17 cellular contexts compared by ENCODE assay signal in the genomic region with DNA sequence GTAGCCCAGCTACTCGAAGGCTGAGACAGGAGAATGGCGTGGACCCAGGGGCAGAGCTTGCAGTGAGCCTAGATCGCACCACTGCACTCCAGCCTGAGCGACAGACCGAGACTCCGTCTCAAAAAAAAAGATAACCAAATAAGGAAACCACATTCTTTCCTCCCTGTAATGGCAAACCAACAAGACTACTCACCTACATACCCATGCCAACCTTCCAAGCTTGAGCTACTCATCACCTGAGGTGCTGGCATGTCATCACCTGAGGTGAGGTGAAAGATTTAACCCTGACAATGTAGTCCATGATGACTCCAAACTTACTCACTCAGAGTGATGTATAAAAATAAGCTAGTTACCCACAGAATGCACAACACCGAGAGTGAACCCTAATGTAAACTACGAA.
DNase-seq lines count a peak whose midpoint lies in the region; ATAC-seq, FAIRE-seq and TF ChIP-seq lines count a peak whose summit lies in the region.
"Had no signal": no experiment of that assay in that cellular context is flagged by ENCODE, and none has a peak within 500 bp of the region (broad histone marks: within the 10 kb centered on the region; RNA-seq: fewer than 3 reads in every experiment).

No MANE protein-coding gene starts in this region.

- CTCF ChIA-PET in activated naive CD4-positive, alpha-beta T cell treated with anti-CD3 and anti-CD28 coated beads, Interleukin-2, amount 10 ng/mL, durations not matched to agents 7 days and 5 days (lab: Charles Lee) = interaction anchor here (1.0 to 1.4 kb wide), 2 partner anchors 15 to 26 kb away, joined by 4 read pairs; no protein-coding TSS in a partner anchor
- CTCF ChIA-PET in GM12878 (lab: Yijun Ruan, JAX) = interaction anchor here (0.8 to 6.3 kb wide), 5 partner anchors 10 to 26 kb away, joined by 3 to 37 read pairs (median 4); no protein-coding TSS in a partner anchor

- peaks cover 47% of the 10 kb centered on the region for H3K4me1 ChIP-seq in GM12878 (ENCODE audit: control insufficient read depth, insufficient read depth, low read length)
- H3K4me1 ChIP-seq in vagina = peaks cover 45% of the 10 kb centered on the region
- H3K4me1 ChIP-seq in upper lobe of left lung = peaks cover 36 to 38% (median 37%) of the 10 kb centered on the region in 4 donors

- no peaks in the 10 kb centered on the region for H3K27me3 ChIP-seq in GM12878 (replicated peaks in 1 of 2; ENCODE audit: control insufficient read depth in 2 of 2, insufficient read depth in 2 of 2, low read length in 1 of 2)
- H3K27me3 ChIP-seq in vagina = no peaks in the 10 kb centered on the region
- no peaks in the 10 kb centered on the region for H3K27me3 ChIP-seq in upper lobe of left lung

- in situ Hi-C loops in GM12878 (cut with MboI) = no loop called here

- WGBS in GM12878 (ENCODE audit: insufficient coverage, insufficient replicate concordance, low lambda C conversion rate, missing lambda C conversion rate) = 2% methylated on average over 8 of the region's 8 CpGs
- 82 to 88% methylated on average over 8 of the region's 8 CpGs for WGBS in upper lobe of left lung, 2 donors

- TF ChIP-seq POLR2A in GM12878 (IDR thresholded peaks at IDR 0.05; ENCODE audit: low read depth, low read length) (no peak), vagina (IDR thresholded peaks at IDR 0.05) (no peak), upper lobe of left lung (IDR thresholded peaks at IDR 0.05) (no peak)

- intact Hi-C loops in GM12878 (cut with micrococcal nuclease; ENCODE audit: unreplicated experiment) (no loop called here), vagina (cut with DNase I) (no loop called here)

- DNase-seq in activated naive CD4-positive, alpha-beta T cell treated with anti-CD3 and anti-CD28 coated beads, Interleukin-2, amount 50 U/mL, for 72 hours (ENCODE audit: low spot score in 2 of 2) = no peak
- no peak for DNase-seq in activated naive CD4-positive, alpha-beta T cell treated with anti-CD3 and anti-CD28 coated beads, Interleukin-2, amount 10 ng/mL, durations not matched to agents 7 days and 5 days
- no peak for DNase-seq in GM12878 (ENCODE audit: low read depth, low spot score)
- no peak for DNase-seq in vagina (ENCODE audit: extremely low spot score in 2 of 2)
- DNase-seq in upper lobe of left lung = no peak
- no peak for DNase-seq in DMS 273 treated with DMSO at 0.1 percent for 48 hours (lab: John Stamatoyannopoulos, UW)
- DNase-seq: activated CD4-positive, alpha-beta T cell treated with anti-CD3 and anti-CD28 coated beads, Interleukin-2, amount 50 U/mL, for 48 hours; activated naive CD4-positive, alpha-beta T cell; caudate nucleus; foreskin melanocyte; NCI-H2107; NCI-H774; SHP77; stimulated activated naive CD8-positive, alpha-beta T cell treated with anti-CD3 and anti-CD28 coated beads, Interleukin-15, Interleukin-2, amounts not matched to agents 100 U/mL and 50 U/mL, for 24 hours had no signal

- peaks cover 0 to 27% of the 10 kb centered on the region in 2 donors for H3K36me3 Mint-ChIP-seq in activated naive CD4-positive, alpha-beta T cell treated with anti-CD3 and anti-CD28 coated beads, Interleukin-2, amount 50 U/mL, for 72 hours
- H3K36me3 Mint-ChIP-seq in activated naive CD4-positive, alpha-beta T cell treated with anti-CD3 and anti-CD28 coated beads, Interleukin-2, amount 10 ng/mL, durations not matched to agents 7 days and 5 days = peaks cover 34% of the 10 kb centered on the region
- peaks cover 8% of the 10 kb centered on the region for H3K36me3 Mint-ChIP-seq in IgD-negative memory B cell
- peaks cover 23% of the 10 kb centered on the region for H3K36me3 Mint-ChIP-seq in nephron (ENCODE audit: low read depth)

- no peak overlapping the region for H3K9ac ChIP-seq in GM12878 (ENCODE audit: control insufficient read depth, insufficient read depth, low read length)

- peaks cover 69% of the 10 kb centered on the region for H3K4me1 Mint-ChIP-seq in activated naive CD4-positive, alpha-beta T cell treated with anti-CD3 and anti-CD28 coated beads, Interleukin-2, amount 10 ng/mL, durations not matched to agents 7 days and 5 days
- H3K4me1 Mint-ChIP-seq in IgD-negative memory B cell = peaks cover 28 to 33% (median 33%) of the 10 kb centered on the region in 3 donors
- H3K4me1 Mint-ChIP-seq in nephron = peaks cover 56% of the 10 kb centered on the region

- peak overlapping the region; percentile 55 for H2AFZ ChIP-seq in GM12878 (ENCODE audit: control insufficient read depth, low read depth, low read length)

- no peak for TF ChIP-seq RAD21 in GM12878 (IDR thresholded peaks at IDR 0.05; ENCODE audit: insufficient read depth, low read depth, low read length)

- no peak for FAIRE-seq in GM12878 (lab: Jason Lieb, UNC)
- FAIRE-seq: H1 had no signal

- no peak overlapping the region for H3K4me3 Mint-ChIP-seq in activated naive CD4-positive, alpha-beta T cell treated with anti-CD3 and anti-CD28 coated beads, Interleukin-2, amount 10 ng/mL, durations not matched to agents 7 days and 5 days
- peak overlapping the region in 2 of 4 donors; percentile 36 to 82 for H3K4me3 Mint-ChIP-seq in IgD-negative memory B cell
- peak overlapping the region in 1 of 3 experiments; percentile 49 for H3K4me3 Mint-ChIP-seq in nephron

- ATAC-seq in activated naive CD4-positive, alpha-beta T cell treated with anti-CD3 and anti-CD28 coated beads, Interleukin-2, amount 50 U/mL, for 72 hours = peak in 1 of 2 donors; percentile 47
- ATAC-seq in GM12878 (0 out of 3 replicates have a peak, but pooled peaks have one; percentile 4), upper lobe of left lung (ENCODE audit: low FRiP score in 2 of 2) (no peak)
- ATAC-seq: stimulated activated naive CD8-positive, alpha-beta T cell treated with anti-CD3 and anti-CD28 coated beads, Interleukin-15, Interleukin-2, amounts not matched to agents 100 U/mL and 50 U/mL, for 24 hours had no signal

- H3K36me3 ChIP-seq in GM12878 (ENCODE audit: control insufficient read depth in 2 of 2, insufficient read depth in 2 of 2, low read length in 1 of 2) (peaks cover 1 to 10% of the 10 kb centered on the region in 2 experiments), vagina (no peaks in the 10 kb centered on the region), upper lobe of left lung (no peaks in the 10 kb centered on the region)

- no peaks in the 10 kb centered on the region for H3K9me3 Mint-ChIP-seq in activated naive CD4-positive, alpha-beta T cell treated with anti-CD3 and anti-CD28 coated beads, Interleukin-2, amount 50 U/mL, for 72 hours
- H3K9me3 Mint-ChIP-seq in activated naive CD4-positive, alpha-beta T cell treated with anti-CD3 and anti-CD28 coated beads, Interleukin-2, amount 10 ng/mL, durations not matched to agents 7 days and 5 days = peaks cover 3% of the 10 kb centered on the region
- H3K9me3 Mint-ChIP-seq in IgD-negative memory B cell (no peaks in the 10 kb centered on the region), nephron (no peaks in the 10 kb centered on the region)

- H3K4me3 ChIP-seq in GM12878 = 0 out of 2 replicates have a peak overlapping the region, but pooled peaks have one; percentile 27
- no peak overlapping the region for H3K4me3 ChIP-seq in vagina
- H3K4me3 ChIP-seq in upper lobe of left lung = no peak overlapping the region

- peak overlapping the region; percentile 60 to 67 for H3K27ac Mint-ChIP-seq in activated naive CD4-positive, alpha-beta T cell treated with anti-CD3 and anti-CD28 coated beads, Interleukin-2, amount 50 U/mL, for 72 hours
- no peak overlapping the region for H3K27ac Mint-ChIP-seq in activated naive CD4-positive, alpha-beta T cell treated with anti-CD3 and anti-CD28 coated beads, Interleukin-2, amount 10 ng/mL, durations not matched to agents 7 days and 5 days
- H3K27ac Mint-ChIP-seq in IgD-negative memory B cell (peak overlapping the region in 2 of 3 donors; percentile 46 to 78), nephron (peak overlapping the region; percentile 82 to 91 (median 88))

- no peaks in the 10 kb centered on the region for H3K9me3 ChIP-seq in GM12878 (replicated peaks; ENCODE audit: control insufficient read depth, insufficient read depth, low read length)
- no peaks in the 10 kb centered on the region for H3K9me3 ChIP-seq in vagina
- H3K9me3 ChIP-seq in upper lobe of left lung = no peaks in the 10 kb centered on the region

- RAD21 ChIA-PET in GM12878 (lab: Charles Lee; ENCODE audit: unreplicated experiment) = interaction anchor here (0.5 to 1.5 kb wide), 4 partner anchors 19 to 357 kb away, joined by 3 to 7 read pairs (median 4); no protein-coding TSS in a partner anchor

- peak overlapping the region; percentile 38; the same call in 1 of the 2 replicates for H3K4me2 ChIP-seq in GM12878 (ENCODE audit: control insufficient read depth, insufficient read depth)

- H4K20me1 ChIP-seq in GM12878 (ENCODE audit: control insufficient read depth, insufficient read depth) = no peaks in the 10 kb centered on the region

- POLR2A ChIA-PET in GM12878 (lab: Charles Lee) = interaction anchor here (0.9 to 1.5 kb wide), 4 partner anchors 18 to 129 kb away, joined by 3 to 6 read pairs (median 5); no protein-coding TSS in a partner anchor

- H3K27ac ChIP-seq in GM12878 (ENCODE audit: control insufficient read depth, insufficient read depth) (peak overlapping the region; percentile 67), vagina (no peak overlapping the region), upper lobe of left lung (no peak overlapping the region)

- peaks cover 30% of the 10 kb centered on the region for H3K79me2 ChIP-seq in GM12878 (ENCODE audit: control insufficient read depth, insufficient read depth, low read length)

- no peak for TF ChIP-seq EP300 in GM12878 (IDR thresholded peaks at IDR 0.05; ENCODE audit: borderline replicate concordance in 1 of 2, control insufficient read depth in 1 of 2, low read depth in 2 of 2, low read length in 2 of 2)
- no peak for TF ChIP-seq EP300 in upper lobe of left lung (IDR thresholded peaks at IDR 0.05)

- TF ChIP-seq CTCF in GM12878 (IDR thresholded peaks at IDR 0.05 in 2 of 3, conservative IDR thresholded peaks at IDR 0.05 in 1 of 3; ENCODE audit: control insufficient read depth in 2 of 3, extremely low read depth in 1 of 3, insufficient read depth in 1 of 3, low read depth in 3 of 3, low read length in 3 of 3) (no peak), nephron (IDR thresholded peaks at IDR 0.05; ENCODE audit: unreplicated experiment in 3 of 3) (no peak), vagina (IDR thresholded peaks at IDR 0.05) (no peak), upper lobe of left lung (IDR thresholded peaks at IDR 0.05) (no peak)

- no peaks in the 10 kb centered on the region for H3K27me3 Mint-ChIP-seq in activated naive CD4-positive, alpha-beta T cell treated with anti-CD3 and anti-CD28 coated beads, Interleukin-2, amount 10 ng/mL, durations not matched to agents 7 days and 5 days
- H3K27me3 Mint-ChIP-seq in IgD-negative memory B cell = no peaks in the 10 kb centered on the region
- no peaks in the 10 kb centered on the region for H3K27me3 Mint-ChIP-seq in nephron (ENCODE audit: low read depth)

- SMC1A ChIA-PET in GM12878 (lab: Charles Lee; ENCODE audit: uncharacterized antibody, unreplicated experiment) = interaction anchor here (1.0 to 5.5 kb wide), 4 partner anchors 12 to 45 kb away, joined by 4 to 22 read pairs (median 10); no protein-coding TSS in a partner anchor

- BruUV-seq in GM12878 (replicated peaks; lab: Mats Ljungman, UMichigan) = no TSS peak

TF ChIP-seq in GM12878, 131 proteins besides CTCF, POLR2A, EP300 and RAD21 (continues in another document):
- TF ChIP-seq MXI1 (IDR thresholded peaks at IDR 0.05; ENCODE audit: low read depth, low read length) (no peak), RUNX3 (IDR thresholded peaks at IDR 0.05; ENCODE audit: low read length) (peak; percentile 48)
